In genomic region chr1:55369474-55369873, GRCh38 we compare ENCODE assay signal across 19 cellular contexts.
DNase-seq lines count a peak whose midpoint lies in the region; ATAC-seq and TF ChIP-seq lines count a peak whose summit lies in the region.
"Had no signal": no experiment of that assay in that cellular context is flagged by ENCODE, and none has a peak within 500 bp of the region (broad histone marks: within the 10 kb centered on the region; RNA-seq: fewer than 3 reads in every experiment).

No MANE protein-coding gene starts in this region.

- no peak overlapping the region for H3K27ac ChIP-seq in RWPE2 (ENCODE audit: poor library complexity, severe bottlenecking)
- no peak overlapping the region for H3K27ac ChIP-seq in gastrocnemius medialis
- H3K27ac ChIP-seq in colonic mucosa = no peak overlapping the region
- H3K27ac ChIP-seq: parathyroid adenoma, skin epidermis had no signal

- ATAC-seq in RWPE2 (ENCODE audit: low read depth) (peak; percentile 36; the same call in 1 of the 3 replicates), gastrocnemius medialis (peak; percentile 53 to 69), HG02973 (IDR thresholded peaks at IDR 0.05; ENCODE audit: unreplicated experiment) (no peak)
- ATAC-seq: HepG2 had no signal

- H3K4me3 ChIP-seq in RWPE2 (ENCODE audit: severe bottlenecking) = no peak overlapping the region
- H3K4me3 ChIP-seq in fibroblast of mammary gland (ENCODE audit: control insufficient read depth, low read depth, low read length) = no peak overlapping the region
- H3K4me3 ChIP-seq in gastrocnemius medialis = no peak overlapping the region
- no peak overlapping the region for H3K4me3 ChIP-seq in colonic mucosa
- H3K4me3 ChIP-seq: skin epidermis had no signal

- H3K4me1 ChIP-seq in RWPE2 (ENCODE audit: insufficient read depth, poor library complexity, severe bottlenecking) (no peaks in the 10 kb centered on the region), gastrocnemius medialis (peaks cover 0 to 6% of the 10 kb centered on the region in 2 donors), colonic mucosa (no peaks in the 10 kb centered on the region)
- H3K4me1 ChIP-seq: parathyroid adenoma had no signal

- DNase-seq in GM03348 (ENCODE audit: low spot score) (peak; percentile 65), RWPE2 (ENCODE audit: low spot score) (no peak), fibroblast of mammary gland (ENCODE audit: low read depth) (peak; percentile 62), gastrocnemius medialis (no peak), colonic mucosa (no peak), SKM-1 (lab: John Stamatoyannopoulos, UW; ENCODE audit: unreplicated experiment) (no peak)
- DNase-seq: activated CD4-positive, alpha-beta memory T cell treated with anti-CD3 and anti-CD28 coated beads for 36 hours; activated naive CD4-positive, alpha-beta T cell treated with anti-CD3 and anti-CD28 coated beads for 36 hours; aorta; cortex of kidney; immature natural killer cell; naive B cell; stimulated activated CD4-positive, alpha-beta T cell treated with anti-CD3 and anti-CD28 coated beads, Interleukin-4, amount 100 ng/mL, for 4 hours; substantia nigra; T-helper 1 cell had no signal

- H3K36me3 ChIP-seq in RWPE2 (ENCODE audit: low read depth) (no peaks in the 10 kb centered on the region), gastrocnemius medialis (no peaks in the 10 kb centered on the region), colonic mucosa (no peaks in the 10 kb centered on the region)

- TF ChIP-seq POLR2A in gastrocnemius medialis (IDR thresholded peaks at IDR 0.05) = no peak

- H3K9me3 ChIP-seq in RWPE2 (ENCODE audit: severe bottlenecking) (no peaks in the 10 kb centered on the region), gastrocnemius medialis (no peaks in the 10 kb centered on the region), colonic mucosa (no peaks in the 10 kb centered on the region)

- no peak overlapping the region for H3K9ac ChIP-seq in colonic mucosa (ENCODE audit: low read depth in 2 of 2, low read length in 2 of 2)
- H3K9ac ChIP-seq: parathyroid adenoma had no signal

- intact Hi-C loops in gastrocnemius medialis (cut with DNase I; ENCODE audit: low total_unique reads) (no loop called here), colonic mucosa (cut with DNase I) (no loop called here)

- H3K27me3 ChIP-seq in RWPE2 (ENCODE audit: insufficient read depth, poor library complexity, severe bottlenecking) (no peaks in the 10 kb centered on the region), gastrocnemius medialis (no peaks in the 10 kb centered on the region), colonic mucosa (no peaks in the 10 kb centered on the region)

- in situ Hi-C loops in gastrocnemius medialis (cut with MboI; ENCODE audit: low sequenced_read_pairs in 4 of 4) = no loop called here

- TF ChIP-seq CTCF in RWPE2 (IDR thresholded peaks at IDR 0.05; ENCODE audit: poor library complexity, severe bottlenecking) (no peak), fibroblast of mammary gland (conservative IDR thresholded peaks at IDR 0.05; ENCODE audit: control insufficient read depth, insufficient read depth, low read depth, low read length) (no peak), gastrocnemius medialis (IDR thresholded peaks at IDR 0.05 in 4 of 5, conservative IDR thresholded peaks at IDR 0.05 in 1 of 5) (no peak), colonic mucosa (IDR thresholded peaks at IDR 0.05) (no peak)

Comparison
In these comparisons a context has a peak if more than half of its experiments do, and no peak if none do; other contexts are left out.
1. DNase-seq: peak in GM03348 (single experiment) and fibroblast of mammary gland (single experiment); none in RWPE2 (single experiment), gastrocnemius medialis (0 of 2), colonic mucosa (single experiment) and SKM-1 (single experiment).